Comparison of ENCODE assay signal across 10 cellular contexts in genomic region chr6:167849846-167850459, GRCh38. TPM values are rescaled to one million over a fixed set of nuclear protein-coding genes. Genes with fewer than 3 reads are reported as not detected.
DNase-seq lines count a peak whose midpoint lies in the region; ATAC-seq, FAIRE-seq and TF ChIP-seq lines count a peak whose summit lies in the region.
"Had no signal": no experiment of that assay in that cellular context is flagged by ENCODE, and none has a peak within 500 bp of the region (broad histone marks: within the 10 kb centered on the region; RNA-seq: fewer than 3 reads in every experiment).

No MANE protein-coding gene starts in this region.

- H3K27me3 ChIP-seq in Panc1 (ENCODE audit: control insufficient read depth, insufficient read depth, low read length) (no peaks in the 10 kb centered on the region), pancreas (no peaks in the 10 kb centered on the region)
- H3K27me3 ChIP-seq: esophagus muscularis mucosa had no signal

- H3K4me1 ChIP-seq in Panc1 (ENCODE audit: control insufficient read depth, insufficient read depth, low read length) (peaks cover 73% of the 10 kb centered on the region), pancreas (peaks cover 12 to 35% (median 28%) of the 10 kb centered on the region in 3 donors)

- no peak for TF ChIP-seq POLR2A in GM12892 (IDR thresholded peaks at IDR 0.05; ENCODE audit: low read depth, low read length)

- H3K27ac ChIP-seq in Panc1 (ENCODE audit: low read length) (peak overlapping the region; percentile 75), pancreas (peak overlapping the region; percentile 20 to 81 (median 50))
- H3K27ac ChIP-seq: esophagus muscularis mucosa had no signal

- TF ChIP-seq CTCF in Panc1 (IDR thresholded peaks at IDR 0.05) (no peak), epithelial cell of proximal tubule (conservative IDR thresholded peaks at IDR 0.05; ENCODE audit: low read depth, low read length) (no peak), pancreas (IDR thresholded peaks at IDR 0.05) (no peak)

- peak; percentile 27 for FAIRE-seq in GM12892 (lab: Jason Lieb, UNC)
- FAIRE-seq in pancreas (lab: Jason Lieb, UNC): no peak

- in situ Hi-C loops in Panc1 (cut with HindIII; ENCODE audit: low pct_unique_long_range_greater_than_20kb, low sequenced_read_pairs): no loop called here

- POLR2A ChIA-PET in Panc1 (lab: Charles Lee): interaction anchor here (0.5 kb wide), 1 partner anchor 33 kb away, joined by 3 read pairs; no protein-coding TSS in a partner anchor

- H3K9me3 ChIP-seq in Panc1 (ENCODE audit: control insufficient read depth, insufficient read depth, low read depth, low read length) (peaks cover 4% of the 10 kb centered on the region; the same call in 1 of the 2 replicates), pancreas (no peaks in the 10 kb centered on the region)
- H3K9me3 ChIP-seq: esophagus muscularis mucosa had no signal

- DNase-seq in GM12892 (ENCODE audit: insufficient read length): no peak
- peak; percentile 83 for DNase-seq in Panc1 (ENCODE audit: low read depth, low spot score)
- DNase-seq in epithelial cell of proximal tubule (ENCODE audit: low read depth): peak; percentile 94
- DNase-seq in pancreas: peak in 2 of 6 donors; percentile 33 to 35
- DNase-seq in NCI-H82 (lab: John Stamatoyannopoulos, UW): no peak
- no peak for DNase-seq in AG08395 (ENCODE audit: low spot score)
- DNase-seq in stimulated activated CD8-positive, alpha-beta memory T cell treated with anti-CD3 and anti-CD28 coated beads, Interleukin-4, amount 100 ng/mL, for 48 hours: no peak
- DNase-seq: activated T-cell treated with anti-CD3 and anti-CD28 coated beads, Interleukin-2, amount 50 U/mL, for 1 hour had no signal

- BruUV-seq in Panc1 (replicated peaks; lab: Mats Ljungman, UMichigan): no TSS peak

- H3K4me3 ChIP-seq in Panc1 (ENCODE audit: low read depth in 2 of 2, low read length in 2 of 2): peak overlapping the region; percentile 10 to 28
- peak overlapping the region; percentile 11 for H3K4me3 ChIP-seq in epithelial cell of proximal tubule (ENCODE audit: low read depth, low read length)
- H3K4me3 ChIP-seq in pancreas: no peak overlapping the region
- H3K4me3 ChIP-seq: esophagus muscularis mucosa had no signal

- ATAC-seq in Panc1 (peak; percentile 93), pancreas (peak; percentile 92 to 96 (median 95)), GM18870 (IDR thresholded peaks at IDR 0.05; ENCODE audit: unreplicated experiment) (no peak)

- 14% methylated on average over 4 of the region's 4 CpGs for WGBS in pancreas, 2 donors

- intact Hi-C loops in Panc1 (cut with micrococcal nuclease; ENCODE audit: unreplicated experiment): no loop called here
- intact Hi-C loops in pancreas (cut with DNase I): no loop called here

- CTCF ChIA-PET in Panc1 (lab: Charles Lee): no interaction called here

- no peaks in the 10 kb centered on the region; the same call in 1 of the 2 replicates for H3K36me3 ChIP-seq in Panc1 (ENCODE audit: control insufficient read depth, insufficient read depth, low read length)
- no peaks in the 10 kb centered on the region for H3K36me3 ChIP-seq in pancreas
- H3K36me3 ChIP-seq: esophagus muscularis mucosa had no signal

RNA-seq across cellular contexts. Expression of gene AFDN, which starts 23.2 kb away (rescaled TPM):
- polyA plus RNA-seq in GM12892 (2012; ENCODE audit: missing spikeins): 21.7 TPM
- total RNA-seq in Panc1 (2021; ENCODE audit: unreplicated experiment): 143 TPM
- 104 TPM for polyA plus RNA-seq in Panc1 (2012; ENCODE audit: insufficient read length)
- total RNA-seq in epithelial cell of proximal tubule: 38.3 and 109 TPM in 2 replicates
- 100 to 1,000 TPM in 1 of 6 donors, 10 to 100 TPM in 5; 66.6 to 122 (median 75.7) TPM for total RNA-seq in pancreas
- 10 to 100 TPM; 55.2 to 56.7 TPM for polyA plus RNA-seq in pancreas

Comparison
In these comparisons a context has a peak if more than half of its experiments do, and no peak if none do; other contexts are left out.
1. DNase-seq: peak in Panc1 (single experiment) and epithelial cell of proximal tubule (single experiment); none in GM12892 (single experiment), NCI-H82 (single experiment), AG08395 (single experiment) and stimulated activated CD8-positive, alpha-beta memory T cell treated with anti-CD3 and anti-CD28 coated beads, Interleukin-4, amount 100 ng/mL, for 48 hours (single experiment).
2. H3K4me3 ChIP-seq: peak in Panc1 (2 of 2) and epithelial cell of proximal tubule (single experiment); none in pancreas (0 of 4).